In the genomic region with DNA sequence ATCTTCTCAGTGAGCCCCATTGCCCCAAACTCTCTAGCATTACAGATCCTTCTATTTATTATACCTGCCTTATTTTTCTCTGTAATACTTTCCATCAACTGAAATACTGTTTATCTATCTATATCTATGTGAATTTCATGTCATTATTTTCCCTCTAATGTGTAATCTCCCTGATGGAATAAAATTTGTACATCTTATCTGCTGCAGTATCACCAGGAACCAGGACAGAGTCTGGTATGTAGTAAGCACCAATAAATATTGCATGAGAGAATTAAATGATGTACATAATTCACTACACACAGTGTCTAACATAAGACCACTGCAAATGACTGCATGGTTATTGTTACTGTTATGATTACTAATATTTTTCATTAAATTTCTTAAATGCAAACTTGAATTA, we compare ENCODE assay signal across 25 cellular contexts.
"Had no signal": no experiment of that assay in that cellular context is flagged by ENCODE, and none has a peak within 500 bp of the region (broad histone marks: within the 10 kb centered on the region; RNA-seq: fewer than 3 reads in every experiment).

No MANE protein-coding gene starts in this region.

- DNase-seq: colonic mucosa; cortex of kidney; dermis blood vessel endothelial cell; dorsolateral prefrontal cortex; effector CD4-positive, alpha-beta T cell; effector CD8-positive, alpha-beta T cell; effector memory CD4-positive, alpha-beta T cell; effector memory CD8-positive, alpha-beta T cell; endodermal cell; erythroblast; esophagus squamous epithelium; foreskin fibroblast; foreskin keratinocyte; foreskin melanocyte; gastrocnemius medialis; glutamatergic neuron; head of caudate nucleus; heart left ventricle; heart right ventricle had no signal

- H3K4me2 ChIP-seq: hepatocyte had no signal

- H3K4me1 ChIP-seq: colonic mucosa, esophagus muscularis mucosa, esophagus squamous epithelium, foreskin keratinocyte, gastrocnemius medialis, gastroesophageal sphincter, heart left ventricle, heart right ventricle had no signal

- H3K27ac ChIP-seq: colonic mucosa, coronary artery, dorsolateral prefrontal cortex, epithelial cell of prostate, esophagus muscularis mucosa, esophagus squamous epithelium, foreskin keratinocyte, gastrocnemius medialis, gastroesophageal sphincter, heart left ventricle, heart right ventricle, hepatocyte had no signal

- H3K4me3 ChIP-seq: colonic mucosa, coronary artery, dorsolateral prefrontal cortex, esophagus muscularis mucosa, esophagus squamous epithelium, gastrocnemius medialis, gastroesophageal sphincter, heart left ventricle, heart right ventricle, hepatocyte had no signal

- H3K79me2 ChIP-seq: hepatocyte had no signal

- H2AFZ ChIP-seq: hepatocyte had no signal

- ATAC-seq: effector memory CD8-positive, alpha-beta T cell; esophagus mucosa; foreskin keratinocyte; gastrocnemius medialis; gastroesophageal sphincter; heart left ventricle; heart right ventricle had no signal

- H3K27me3 ChIP-seq: colonic mucosa, dorsolateral prefrontal cortex, esophagus muscularis mucosa, esophagus squamous epithelium, foreskin keratinocyte, gastrocnemius medialis, gastroesophageal sphincter, heart left ventricle, heart right ventricle, hepatocyte had no signal

- H3K36me3 ChIP-seq: colonic mucosa, esophagus muscularis mucosa, esophagus squamous epithelium, gastrocnemius medialis, gastroesophageal sphincter, heart left ventricle, heart right ventricle had no signal

- H3K9me3 ChIP-seq: colonic mucosa, esophagus muscularis mucosa, esophagus squamous epithelium, gastrocnemius medialis, gastroesophageal sphincter, heart left ventricle, heart right ventricle had no signal
